In genomic region chr18:63850010-63850409, GRCh38 we compare ENCODE assay signal across 7 cellular contexts. TPM values are rescaled to one million over a fixed set of nuclear protein-coding genes. Genes with fewer than 3 reads are reported as not detected.
DNase-seq lines count a peak whose midpoint lies in the region; ATAC-seq, FAIRE-seq and TF ChIP-seq lines count a peak whose summit lies in the region.

No MANE protein-coding gene starts in this region.

- no peaks in the 10 kb centered on the region for H3K36me3 ChIP-seq in GM12878 (ENCODE audit: control insufficient read depth in 2 of 2, insufficient read depth in 2 of 2, low read length in 1 of 2)
- no peaks in the 10 kb centered on the region for H3K36me3 ChIP-seq in pancreas

- POLR2A ChIA-PET in GM12878 (lab: Charles Lee): no interaction called here

- no peak overlapping the region for H2AFZ ChIP-seq in GM12878 (ENCODE audit: control insufficient read depth, low read depth, low read length)

- intact Hi-C loops in GM12878 (cut with micrococcal nuclease; ENCODE audit: unreplicated experiment): loop anchor here (1.0 kb wide), 1 partner anchor 86 kb away; no protein-coding TSS in a partner anchor
- intact Hi-C loops in pancreas (cut with DNase I): loop anchor here in 1 of 3 donors (10.0 kb wide), 1 partner anchor 335 kb away; no protein-coding TSS in a partner anchor

- H3K9me3 ChIP-seq in GM12878 (replicated peaks; ENCODE audit: control insufficient read depth, insufficient read depth, low read length) (no peaks in the 10 kb centered on the region), pancreas (no peaks in the 10 kb centered on the region)

- RAD21 ChIA-PET in GM12878 (lab: Charles Lee; ENCODE audit: unreplicated experiment): interaction anchor here (1.0 kb wide), 1 partner anchor 332 kb away, joined by 3 read pairs; no protein-coding TSS in a partner anchor

- SMC1A ChIA-PET in GM12878 (lab: Charles Lee; ENCODE audit: uncharacterized antibody, unreplicated experiment): interaction anchor here (0.9 to 1.5 kb wide), 2 partner anchors 11 to 26 kb away, joined by 3 to 5 read pairs; no protein-coding TSS in a partner anchor

- ATAC-seq in GM12878 (peak; percentile 93), pancreas (peak in 3 of 4 donors; percentile 35 to 49 (median 44))

- TF ChIP-seq CTCF in GM12873 (IDR thresholded peaks at IDR 0.05; ENCODE audit: insufficient read depth, low read depth, low read length, missing control alignments): peak; percentile 65
- peak; percentile 40 to 55 (median 47) for TF ChIP-seq CTCF in GM12878 (IDR thresholded peaks at IDR 0.05 in 2 of 3, conservative IDR thresholded peaks at IDR 0.05 in 1 of 3; ENCODE audit: control insufficient read depth in 2 of 3, extremely low read depth in 1 of 3, insufficient read depth in 1 of 3, low read depth in 3 of 3, low read length in 3 of 3)
- no peak for TF ChIP-seq CTCF in pancreas (IDR thresholded peaks at IDR 0.05)

- peak; percentile 55 for TF ChIP-seq RAD21 in GM12878 (IDR thresholded peaks at IDR 0.05; ENCODE audit: insufficient read depth, low read depth, low read length)

- DNase-seq in H4 (ENCODE audit: low spot score): peak; percentile 58
- peak; percentile 51 for DNase-seq in NCI-H1105 treated with DMSO at 0.1 percent for 48 hours (lab: John Stamatoyannopoulos, UW)
- DNase-seq in GM12878 (ENCODE audit: low read depth, low spot score): no peak
- DNase-seq in pancreas: no peak
- DNase-seq in NCI-H1694 (lab: John Stamatoyannopoulos, UW): no peak
- no peak for DNase-seq in GF-D8 (lab: John Stamatoyannopoulos, UW)

- TF ChIP-seq POLR2A in GM12878 (IDR thresholded peaks at IDR 0.05; ENCODE audit: low read depth, low read length): no peak

- in situ Hi-C loops in GM12878 (cut with MboI): no loop called here

- H3K4me2 ChIP-seq in GM12878 (ENCODE audit: control insufficient read depth, insufficient read depth): no peak overlapping the region

- TF ChIP-seq EP300 in GM12878 (IDR thresholded peaks at IDR 0.05; ENCODE audit: borderline replicate concordance in 1 of 2, control insufficient read depth in 1 of 2, low read depth in 2 of 2, low read length in 2 of 2): no peak

- H3K9ac ChIP-seq in GM12878 (ENCODE audit: control insufficient read depth, insufficient read depth, low read length): no peak overlapping the region

- BruUV-seq in GM12878 (replicated peaks; lab: Mats Ljungman, UMichigan): no TSS peak

- WGBS in GM12878 (ENCODE audit: insufficient coverage, insufficient replicate concordance, low lambda C conversion rate, missing lambda C conversion rate): 30% methylated on average over 4 of the region's 4 CpGs
- WGBS in pancreas, 2 donors: 33 to 34% methylated on average over 4 of the region's 4 CpGs

- H4K20me1 ChIP-seq in GM12878 (ENCODE audit: control insufficient read depth, insufficient read depth): no peaks in the 10 kb centered on the region

- H3K27ac ChIP-seq in GM12878 (ENCODE audit: control insufficient read depth, insufficient read depth) (no peak overlapping the region), pancreas (no peak overlapping the region)

- no peak for FAIRE-seq in GM12878 (lab: Jason Lieb, UNC)
- FAIRE-seq in pancreas (lab: Jason Lieb, UNC): no peak

- H3K4me1 ChIP-seq in GM12878 (ENCODE audit: control insufficient read depth, insufficient read depth, low read length): no peaks in the 10 kb centered on the region
- H3K4me1 ChIP-seq in pancreas: no peaks in the 10 kb centered on the region

- no peaks in the 10 kb centered on the region for H3K79me2 ChIP-seq in GM12878 (ENCODE audit: control insufficient read depth, insufficient read depth, low read length)

- H3K27me3 ChIP-seq in GM12878 (replicated peaks in 1 of 2; ENCODE audit: control insufficient read depth in 2 of 2, insufficient read depth in 2 of 2, low read length in 1 of 2) (peaks cover 0 to 4% of the 10 kb centered on the region in 2 experiments; a peak in 2 of 4 replicates), pancreas (no peaks in the 10 kb centered on the region)

- CTCF ChIA-PET in GM12878 (lab: Yijun Ruan, JAX): interaction anchor here (0.6 to 1.3 kb wide), 3 partner anchors 26 to 332 kb away, joined by 3 to 6 read pairs (median 4); no protein-coding TSS in a partner anchor

- H3K4me3 ChIP-seq in GM12878 (no peak overlapping the region), pancreas (no peak overlapping the region)

TF ChIP-seq in GM12878, 131 proteins besides CTCF, POLR2A, EP300 and RAD21 (continues in another document):
- no peak for TF ChIP-seq HDAC6 (IDR thresholded peaks at IDR 0.05; ENCODE audit: unreplicated experiment)
- no peak for TF ChIP-seq IRF4 (IDR thresholded peaks at IDR 0.05; ENCODE audit: low read depth, low read length)
- peak; percentile 41; the same call in 1 of the 2 replicates for TF ChIP-seq YY1 (IDR thresholded peaks at IDR 0.05; ENCODE audit: low read depth, low read length)
- TF ChIP-seq NFYA (IDR thresholded peaks at IDR 0.05; ENCODE audit: borderline replicate concordance, low read depth, low read length): no peak
- no peak for TF ChIP-seq SUZ12 (IDR thresholded peaks at IDR 0.05; ENCODE audit: unreplicated experiment)
- TF ChIP-seq ZBTB11 (CRISPR knock-in tag; IDR thresholded peaks at IDR 0.05): no peak
- peak; percentile 40; the same call in 1 of the 2 replicates for TF ChIP-seq SMC3 (IDR thresholded peaks at IDR 0.05; ENCODE audit: borderline replicate concordance, low read length)
- no peak for TF ChIP-seq CHD1 (IDR thresholded peaks at IDR 0.05; ENCODE audit: low read depth, low read length)
- 0 out of 2 replicates have a peak, but pooled peaks have one; percentile 19 for TF ChIP-seq RUNX3 (IDR thresholded peaks at IDR 0.05; ENCODE audit: low read length)

RNA-seq across cellular contexts. Expression of gene SERPINB2, which starts 37.5 kb away (rescaled TPM):
- total RNA-seq in H4 (2014; rRNA removed; shearing (Covaris generic)): 0.39 and 1.0 TPM in 2 replicates
- total RNA-seq in GM12878 (2013; cell fraction: nucleolus; rRNA removed): 2.4 and 3.3 TPM in 2 replicates
- 12.2 and 19.0 TPM in 2 replicates for total RNA-seq in GM12878 (2014; rRNA removed)
- 12.2 and 12.9 TPM in 2 replicates for total RNA-seq in GM12878 (2014; rRNA removed; fragmentation: Illumina TruSeq; extraction: Trizol)
- 9.6 and 12.5 TPM in 2 replicates for total RNA-seq in GM12878 (2021)
- polyA plus RNA-seq in GM12878 (2011; ENCODE audit: low read depth): 0.21 TPM
- 25.3 and 32.2 TPM in 2 replicates for polyA plus RNA-seq in GM12878 (2011; rRNA removed)
- 14.6 and 15.7 TPM in 2 replicates for polyA plus RNA-seq in GM12878 (2011; cell fraction: cytosol; rRNA removed)
- polyA plus RNA-seq in GM12878 (2011; cell fraction: nucleus; rRNA removed): 9.3 and 15.7 TPM in 2 replicates
- 0.32 and 0.45 TPM in 2 replicates for polyA plus RNA-seq in GM12878 (2012)
- polyA plus RNA-seq in GM12878 (2014; fragmentation: Illumina TruSeq; extraction: Trizol): 19.2 and 22.2 TPM in 2 replicates
- polyA plus RNA-seq in GM12878 (2014; fragmentation: Nextera tagmentation; extraction: Ambion mirVana): 10 to 100 TPM; 14.6 to 15.5 TPM
- polyA plus RNA-seq in GM12878 (2014; rRNA removed): 11.2 and 17.2 TPM in 2 replicates
- 10 to 100 TPM; 12.4 to 13.4 TPM for polyA plus RNA-seq in GM12878 (2016; fragmentation: Nextera tagmentation; extraction: Ambion mirVana)
- polyA minus RNA-seq in GM12878 (2011; rRNA and poly(A)+ RNA removed): 11.7 and 12.2 TPM in 2 replicates
- polyA minus RNA-seq in GM12878 (2011; cell fraction: cytosol; rRNA and poly(A)+ RNA removed): 1.8 and 4.4 TPM in 2 replicates
- 3.2 and 4.4 TPM in 2 replicates for polyA minus RNA-seq in GM12878 (2011; cell fraction: nucleus; rRNA and poly(A)+ RNA removed)
- 1 to 10 TPM in 2 of 6 donors, under 1 TPM in 3, not detected in 1; 0.22 to 9.7 (median 0.40) TPM for total RNA-seq in pancreas
- polyA plus RNA-seq in pancreas: under 1 TPM; 0.46 to 0.52 TPM

RNA-seq across cellular contexts. Expression of gene SERPINB10, which starts 57.7 kb away (rescaled TPM):
- total RNA-seq in H4 (2014; rRNA removed; shearing (Covaris generic)): 1.0 TPM in 1 of 2 replicates, not detected in the other
- 7.7 and 9.4 TPM in 2 replicates for total RNA-seq in GM12878 (2013; cell fraction: nucleolus; rRNA removed)
- total RNA-seq in GM12878 (2014; rRNA removed) (25.1 and 39.7 TPM in 2 replicates), GM12878 (2014; rRNA removed; fragmentation: Illumina TruSeq; extraction: Trizol) (35.6 and 40.6 TPM in 2 replicates), GM12878 (2021) (17.5 and 21.6 TPM in 2 replicates), pancreas (not detected)
- 6.3 TPM for polyA plus RNA-seq in GM12878 (2011; ENCODE audit: low read depth)
- polyA plus RNA-seq in GM12878 (2011; rRNA removed) (83.5 and 128 TPM in 2 replicates), GM12878 (2014; fragmentation: Illumina TruSeq; extraction: Trizol) (44.6 and 64.1 TPM in 2 replicates), GM12878 (2014; fragmentation: Nextera tagmentation; extraction: Ambion mirVana) (10 to 100 TPM; 20.7 to 23.1 TPM), GM12878 (2014; rRNA removed) (21.0 and 28.3 TPM in 2 replicates), GM12878 (2016; fragmentation: Nextera tagmentation; extraction: Ambion mirVana) (10 to 100 TPM; 12.0 to 12.4 TPM), pancreas (not detected)
- 34.4 and 37.0 TPM in 2 replicates for polyA plus RNA-seq in GM12878 (2011; cell fraction: cytosol; rRNA removed)
- 16.5 and 19.3 TPM in 2 replicates for polyA plus RNA-seq in GM12878 (2011; cell fraction: nucleus; rRNA removed)
- 8.7 and 13.2 TPM in 2 replicates for polyA plus RNA-seq in GM12878 (2012)
- polyA minus RNA-seq in GM12878 (2011; rRNA and poly(A)+ RNA removed): 30.3 and 53.0 TPM in 2 replicates
- polyA minus RNA-seq in GM12878 (2011; cell fraction: cytosol; rRNA and poly(A)+ RNA removed): 10.0 and 14.3 TPM in 2 replicates
- 5.5 and 7.7 TPM in 2 replicates for polyA minus RNA-seq in GM12878 (2011; cell fraction: nucleus; rRNA and poly(A)+ RNA removed)

Comparison
In these comparisons a context has a peak if more than half of its experiments do, and no peak if none do; other contexts are left out.
1. CTCF ChIP-seq: peak in GM12873 (single experiment) and GM12878 (3 of 3); none in pancreas (0 of 4).
2. DNase-seq: peak in H4 (single experiment) and NCI-H1105 treated with DMSO at 0.1 percent for 48 hours (single experiment); none in GM12878 (single experiment), pancreas (0 of 6), NCI-H1694 (single experiment) and GF-D8 (single experiment).